8 cellular contexts compared by ENCODE assay signal in genomic region chr2:42494434-42495233, GRCh38. TPM values are rescaled to one million over a fixed set of nuclear protein-coding genes. Genes with fewer than 3 reads are reported as not detected.
DNase-seq lines count a peak whose midpoint lies in the region; ATAC-seq, FAIRE-seq and TF ChIP-seq lines count a peak whose summit lies in the region.

No MANE protein-coding gene starts in this region.

- H3K27me3 ChIP-seq in adrenal gland (peaks cover 3% of the 10 kb centered on the region), right atrium auricular region (peaks cover 9 to 15% of the 10 kb centered on the region in 2 donors)

- ATAC-seq in HG02623 (IDR thresholded peaks at IDR 0.05; ENCODE audit: unreplicated experiment), result peak; percentile 67

- no peaks in the 10 kb centered on the region for H3K9me3 ChIP-seq in adrenal gland (replicated peaks in 1 of 3)
- no peaks in the 10 kb centered on the region for H3K9me3 ChIP-seq in right atrium auricular region

- peak; percentile 77 for TF ChIP-seq CTCF in GM10248 (IDR thresholded peaks at IDR 0.05; ENCODE audit: control extremely low read depth, extremely low read depth, low read depth, missing control alignments)
- TF ChIP-seq CTCF in adrenal gland (IDR thresholded peaks at IDR 0.05), result peak; percentile 81 to 89 (median 85)
- TF ChIP-seq CTCF in right atrium auricular region (IDR thresholded peaks at IDR 0.05), result peak; percentile 63 to 93

- H3K4me1 ChIP-seq in adrenal gland (replicated peaks in 1 of 2) (peaks cover 6 to 9% of the 10 kb centered on the region in 2 donors), right atrium auricular region (peaks cover 0 to 17% of the 10 kb centered on the region in 2 donors)

- CTCF ChIA-PET in GM10248 (lab: Yijun Ruan, JAX), result interaction anchor here (1.0 to 6.9 kb wide), 7 partner anchors 8 to 172 kb away, joined by 3 to 48 read pairs (median 5); no protein-coding TSS in a partner anchor

- peak in 1 of 2 donors; percentile 16 for TF ChIP-seq POLR2A in adrenal gland (IDR thresholded peaks at IDR 0.05)

- H3K36me3 ChIP-seq in adrenal gland (replicated peaks in 1 of 2) (no peaks in the 10 kb centered on the region), right atrium auricular region (no peaks in the 10 kb centered on the region)

- DNase-seq in GM10248 (ENCODE audit: extremely low spot score), result peak; percentile 82
- peak; percentile 66 for DNase-seq in NCI-H128 (lab: John Stamatoyannopoulos, UW; ENCODE audit: unreplicated experiment)
- peak; percentile 96 for DNase-seq in SW480 (ENCODE audit: low spot score)
- DNase-seq in adrenal gland, result peak; percentile 69 to 92 (median 79)
- peak; percentile 73 for DNase-seq in right atrium auricular region (ENCODE audit: low spot score)
- peak; percentile 41 for DNase-seq in pulmonary artery endothelial cell (ENCODE audit: low read depth, low spot score)
- peak; percentile 85 for DNase-seq in urothelium cell line (ENCODE audit: low spot score)

- whole genome bisulfite sequencing in adrenal gland, 4 donors, result 0 to 1% (median 1%) methylated on average over 28 to 59 of the region's 59 CpGs

- no peak for FAIRE-seq in urothelium cell line (lab: Jason Lieb, UNC)

- peak overlapping the region; percentile 22 to 82 (median 59) for H3K4me3 ChIP-seq in adrenal gland
- peak overlapping the region; percentile 37 to 61 for H3K4me3 ChIP-seq in right atrium auricular region

- POLR2A ChIA-PET in GM10248 (lab: Yijun Ruan, JAX), result no interaction called here

- H3K27ac ChIP-seq in adrenal gland (peak overlapping the region; percentile 54 to 82 (median 70)), right atrium auricular region (no peak overlapping the region)

- intact Hi-C loops in adrenal gland (cut with DNase I), result loop anchor here (5.0 kb wide), 2 partner anchors 168 to 173 kb away; no protein-coding TSS in a partner anchor

RNA-seq across cellular contexts. Expression of gene KCNG3, which starts 0.9 kb away (rescaled TPM):
- total RNA-seq in adrenal gland (10 to 100 TPM in 2 of 8 donors, 1 to 10 TPM in 6; 1.7 to 16.0 (median 5.5) TPM), right atrium auricular region (not detected), pulmonary artery endothelial cell (0.07 TPM in 1 of 2 replicates, not detected in the other)
- polyA plus RNA-seq in adrenal gland, result 1 to 10 TPM in 1 of 3 donors, under 1 TPM in 2; 0.24 to 1.8 (median 0.40) TPM

Comparison
In these comparisons a context has a peak if more than half of its experiments do, and no peak if none do; other contexts are left out.
1. DNase-seq: peak in every context shown above with its lines; median percentile 96 in SW480; 85 in urothelium cell line; 82 in GM10248; 79 in adrenal gland; 73 in right atrium auricular region; 66 in NCI-H128; 41 in pulmonary artery endothelial cell.
2. H3K27ac ChIP-seq: peak in adrenal gland (5 of 5); none in right atrium auricular region (0 of 2).
3. Peak in every context shown above with its lines, with median percentiles within 50 percentile points of each other: CTCF ChIP-seq.